In the genomic region with DNA sequence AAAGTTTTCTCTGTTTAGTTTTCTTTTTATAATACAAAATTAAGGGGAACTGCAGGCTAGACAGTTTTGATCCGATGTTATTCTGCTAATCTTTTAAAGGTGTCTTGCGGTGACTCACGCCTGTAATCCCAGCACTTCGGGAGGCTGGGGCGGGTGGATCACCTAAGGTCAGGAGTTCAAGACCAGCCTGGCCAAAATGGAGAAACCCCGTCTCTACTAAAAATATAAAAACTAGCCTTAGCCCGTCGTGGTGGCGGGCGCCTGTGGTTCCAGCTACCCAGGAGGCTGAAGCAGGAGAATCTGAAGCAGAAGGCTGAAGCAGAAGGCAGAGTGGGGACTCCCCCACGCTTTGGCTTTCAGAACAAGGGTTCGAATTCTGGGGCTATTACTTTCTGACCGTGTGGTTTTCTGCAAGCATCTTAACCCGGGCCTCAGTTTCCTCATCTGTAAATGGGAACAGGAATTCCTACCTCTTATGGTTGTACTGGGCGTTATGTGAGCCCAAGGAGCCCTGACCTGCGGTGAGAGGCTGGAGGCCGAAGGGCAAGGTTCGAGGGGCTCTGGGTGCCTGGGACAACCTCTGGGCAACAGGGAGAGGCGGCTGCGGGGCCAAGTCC, we compare ENCODE assay signal across 8 cellular contexts. TPM values are rescaled to one million over a fixed set of nuclear protein-coding genes. Genes with fewer than 3 reads are reported as not detected.
DNase-seq lines count a peak whose midpoint lies in the region; ATAC-seq, FAIRE-seq and TF ChIP-seq lines count a peak whose summit lies in the region.

No MANE protein-coding gene starts in this region.

- H3K79me2 ChIP-seq in MM.1S (ENCODE audit: low read length) (peaks cover 8% of the 10 kb centered on the region; the same call in 1 of the 2 replicates), H1 (ENCODE audit: control insufficient read depth in 1 of 2, insufficient read depth in 2 of 2, low read length in 2 of 2) (no peaks in the 10 kb centered on the region; a peak in 1 of 4 replicates), neural cell (replicated peaks; ENCODE audit: insufficient read depth, low read length) (no peaks in the 10 kb centered on the region)

- H4K91ac ChIP-seq in H1 (replicated peaks; ENCODE audit: insufficient read length, low read length) = no peak overlapping the region

- CTCF ChIA-PET in H1 (lab: Charles Lee; ENCODE audit: partially characterized antibody) = interaction anchor here (1.0 to 2.8 kb wide), 9 partner anchors 10 to 172 kb away, joined by 3 to 24 read pairs (median 4); no protein-coding TSS in a partner anchor

- H3K23me2 ChIP-seq in H1 (ENCODE audit: low read depth, low read length) = peaks cover 22% of the 10 kb centered on the region; the same call in 1 of the 2 replicates

- H4K20me1 ChIP-seq in MM.1S (ENCODE audit: insufficient read depth, low read length) (no peaks in the 10 kb centered on the region), H1 (replicated peaks in 1 of 2; ENCODE audit: control insufficient read depth in 1 of 2, insufficient read depth in 2 of 2, low read length in 2 of 2) (no peaks in the 10 kb centered on the region), neural cell (ENCODE audit: insufficient read depth) (no peaks in the 10 kb centered on the region)

- H3K4me1 ChIP-seq in CD4-positive, CD25-positive, alpha-beta regulatory T cell (ENCODE audit: control insufficient read depth, insufficient read depth, low read length, poor library complexity, severe bottlenecking) = peaks cover 23% of the 10 kb centered on the region
- H3K4me1 ChIP-seq in MM.1S (ENCODE audit: low read length) = no peaks in the 10 kb centered on the region
- H3K4me1 ChIP-seq in H1 (replicated peaks in 1 of 4; ENCODE audit: control insufficient read depth in 3 of 4, insufficient read depth in 4 of 4, low read length in 3 of 4) = peaks cover 0 to 15% (median 4%) of the 10 kb centered on the region in 4 experiments; a peak in 6 of 7 replicates

- no peak for TF ChIP-seq RAD21 in H1 (IDR thresholded peaks at IDR 0.05 in 1 of 2, conservative IDR thresholded peaks at IDR 0.05 in 1 of 2; ENCODE audit: low read depth in 2 of 2, low read length in 2 of 2)
- TF ChIP-seq RAD21 in neural cell (conservative IDR thresholded peaks at IDR 0.05) = no peak

- H3K4me2 ChIP-seq in MM.1S (ENCODE audit: low read depth, low read length) (peak overlapping the region; percentile 77), H1 (ENCODE audit: insufficient read depth in 1 of 2, low read depth in 2 of 2, low read length in 2 of 2) (peak overlapping the region; percentile 65 to 78), neural cell (ENCODE audit: low read length) (peak overlapping the region; percentile 63)

- H3K4me1 Mint-ChIP-seq in CD4-positive, CD25-positive, alpha-beta regulatory T cell = peaks cover 0 to 42% (median 17%) of the 10 kb centered on the region in 4 donors

- H2BK20ac ChIP-seq in H1 (ENCODE audit: low read length) = no peak overlapping the region

- H3K27ac ChIP-seq in CD4-positive, CD25-positive, alpha-beta regulatory T cell (ENCODE audit: insufficient read depth, low read length, poor library complexity, severe bottlenecking) = peak overlapping the region; percentile 76
- peak overlapping the region; percentile 51; the same call in 1 of the 2 replicates for H3K27ac ChIP-seq in MM.1S (ENCODE audit: low read length)
- peak overlapping the region; percentile 89 for H3K27ac ChIP-seq in H1 (ENCODE audit: low read depth, low read length)
- H3K27ac ChIP-seq in neural cell (ENCODE audit: low read length) = peak overlapping the region; percentile 83

- peak overlapping the region; percentile 36 for H3K4ac ChIP-seq in H1 (replicated peaks; ENCODE audit: insufficient read length, low read depth, low read length)

- H2BK15ac ChIP-seq in H1 (ENCODE audit: low read length) = no peak overlapping the region

- H2BK5ac ChIP-seq in H1 (ENCODE audit: low read depth, low read length) = peak overlapping the region; percentile 90

- H3K27me3 Mint-ChIP-seq in CD4-positive, CD25-positive, alpha-beta regulatory T cell = peaks cover 6% of the 10 kb centered on the region

- 0 out of 2 replicates have a peak overlapping the region, but pooled peaks have one; percentile 53 for H2AK5ac ChIP-seq in H1 (ENCODE audit: low read depth, low read length)

- TF ChIP-seq EP300 in H1 (IDR thresholded peaks at IDR 0.05; ENCODE audit: borderline replicate concordance in 1 of 2, low read depth in 2 of 2, low read length in 2 of 2) = no peak
- TF ChIP-seq EP300 in neural cell (conservative IDR thresholded peaks at IDR 0.05; ENCODE audit: poor library complexity, severe bottlenecking) = no peak

- H3F3A ChIP-seq in MM.1S (ENCODE audit: insufficient read depth, low read length) (no peaks in the 10 kb centered on the region), neural cell (ENCODE audit: insufficient read depth, low read length, poor library complexity, severe bottlenecking) (no peaks in the 10 kb centered on the region)

- H4K8ac ChIP-seq in H1 (ENCODE audit: extremely low read depth, insufficient read depth, low read length) = peak overlapping the region; percentile 93; the same call in 1 of the 2 replicates

- peaks cover 9% of the 10 kb centered on the region for H3K36me3 Mint-ChIP-seq in CD4-positive, CD25-positive, alpha-beta regulatory T cell

- H3K9me2 ChIP-seq in MM.1S (replicated peaks; ENCODE audit: insufficient read depth, low read length) = no peaks in the 10 kb centered on the region
- no peaks in the 10 kb centered on the region for H3K9me2 ChIP-seq in neural cell (ENCODE audit: insufficient read depth, low read length)

- TF ChIP-seq CTCF in MM.1S (IDR thresholded peaks at IDR 0.05; ENCODE audit: low read length) = no peak
- TF ChIP-seq CTCF in H1 (IDR thresholded peaks at IDR 0.05; ENCODE audit: control extremely low read depth in 1 of 3, insufficient read depth in 1 of 3, low read depth in 1 of 3, low read length in 3 of 3) = no peak
- TF ChIP-seq CTCF in neural cell (IDR thresholded peaks at IDR 0.05; ENCODE audit: poor library complexity, severe bottlenecking) = no peak
- TF ChIP-seq CTCF in GM10266 (IDR thresholded peaks at IDR 0.05; ENCODE audit: control insufficient read depth, insufficient read depth, low read depth, missing control alignments) = no peak

- peak overlapping the region; percentile 74 to 98 (median 97) for H3K27ac Mint-ChIP-seq in CD4-positive, CD25-positive, alpha-beta regulatory T cell

- peak overlapping the region; percentile 89 for H3K4me3 ChIP-seq in CD4-positive, CD25-positive, alpha-beta regulatory T cell (ENCODE audit: low read depth, low read length)
- H3K4me3 ChIP-seq in MM.1S (ENCODE audit: low read length) = peak overlapping the region; percentile 90
- H3K4me3 ChIP-seq in H1 (ENCODE audit: extremely low read depth in 1 of 4, insufficient read depth in 2 of 4, low read depth in 3 of 4, low read length in 4 of 4) = peak overlapping the region; percentile 73 to 93 (median 86)
- peak overlapping the region; percentile 74 for H3K4me3 ChIP-seq in neural cell (ENCODE audit: low read length)

- peak overlapping the region; percentile 87 for H3K9ac ChIP-seq in MM.1S (ENCODE audit: low read length)
- H3K9ac ChIP-seq in H1 (replicated peaks in 1 of 4; ENCODE audit: extremely low read depth in 1 of 4, low read depth in 3 of 4, low read length in 3 of 4) = peak overlapping the region in 3 of 4 experiments; percentile 88 to 98 (median 91); a peak in 6 of 7 replicates
- H3K9ac ChIP-seq in neural cell (ENCODE audit: low read length) = peak overlapping the region; percentile 79

- peak overlapping the region; percentile 39; the same call in 1 of the 2 replicates for H2BK12ac ChIP-seq in H1 (ENCODE audit: low read depth, low read length)

- POLR2A ChIA-PET in H1 (lab: Charles Lee; ENCODE audit: partially characterized antibody) = interaction anchor here (0.6 to 4.2 kb wide), 18 partner anchors 9 to 159 kb away, joined by 3 to 22 read pairs (median 4); partner anchors contain the start of gene ADGRG3

- ATAC-seq in CD4-positive, CD25-positive, alpha-beta regulatory T cell (ENCODE audit: low read depth in 2 of 2) = no peak
- ATAC-seq in HG02763 (IDR thresholded peaks at IDR 0.05; ENCODE audit: unreplicated experiment) = no peak
- no peak for ATAC-seq in HG03045 (IDR thresholded peaks at IDR 0.05; ENCODE audit: unreplicated experiment)

- 71% methylated on average over 20 of the region's 20 CpGs; no CpG with 5 or more reads in 1 of the 2 experiments for WGBS in H1 (ENCODE audit: extremely low coverage in 1 of 2, insufficient coverage in 1 of 2, insufficient read length in 1 of 2, insufficient replicate concordance in 2 of 2, low coverage in 1 of 2, low lambda C conversion rate in 2 of 2, missing lambda C conversion rate in 1 of 2), 2 experiments

- no peak overlapping the region for H2BK120ac ChIP-seq in H1 (replicated peaks; ENCODE audit: low read depth, low read length)

- H3K79me1 ChIP-seq in H1 (ENCODE audit: low read depth, low read length) = no peaks in the 10 kb centered on the region

- no peak for DNase-seq in CD4-positive, CD25-positive, alpha-beta regulatory T cell
- DNase-seq in MM.1S (no peak), H1 (ENCODE audit: low read depth in 1 of 2, low spot score in 2 of 2) (no peak), GOT3 (lab: John Stamatoyannopoulos, UW) (no peak), GM10266 (ENCODE audit: extremely low spot score) (no peak)

- FAIRE-seq in H1 (lab: Jason Lieb, UNC) = no peak

- peak overlapping the region; percentile 62 for H3K56ac ChIP-seq in H1 (replicated peaks; ENCODE audit: insufficient read length, low read depth, low read length)

- TF ChIP-seq POLR2A in H1 (IDR thresholded peaks at IDR 0.05; ENCODE audit: control extremely low read depth in 1 of 2, low read depth in 2 of 2, low read length in 2 of 2) = no peak

- H4K5ac ChIP-seq in H1 (ENCODE audit: insufficient read length, low read depth, low read length) = peak overlapping the region; percentile 31

- H3K14ac ChIP-seq in H1 (ENCODE audit: insufficient read length) = no peak overlapping the region

- peaks cover 0 to 6% (median 0%) of the 10 kb centered on the region in 7 donors for H3K9me3 Mint-ChIP-seq in CD4-positive, CD25-positive, alpha-beta regulatory T cell

- H3K36me3 ChIP-seq in CD4-positive, CD25-positive, alpha-beta regulatory T cell (ENCODE audit: control insufficient read depth, insufficient read depth, low read length) = no peaks in the 10 kb centered on the region
- H3K36me3 ChIP-seq in MM.1S (replicated peaks; ENCODE audit: insufficient read depth, low read length) (no peaks in the 10 kb centered on the region), H1 (ENCODE audit: control insufficient read depth in 2 of 4, insufficient read depth in 4 of 4, low read length in 3 of 4) (peaks cover 0 to 5% (median 0%) of the 10 kb centered on the region in 4 experiments; a peak in 3 of 8 replicates), neural cell (ENCODE audit: insufficient read depth, low read length) (no peaks in the 10 kb centered on the region)

- H3K4me3 Mint-ChIP-seq in CD4-positive, CD25-positive, alpha-beta regulatory T cell = peak overlapping the region; percentile 90 to 99 (median 98)

- H2AFZ ChIP-seq in MM.1S (ENCODE audit: low read length) (peak overlapping the region; percentile 95), H1 (ENCODE audit: low read length) (no peak overlapping the region; the same call in 1 of the 2 replicates), neural cell (ENCODE audit: low read depth, low read length) (peak overlapping the region; percentile 77)

- no peaks in the 10 kb centered on the region for H3K27me3 ChIP-seq in CD4-positive, CD25-positive, alpha-beta regulatory T cell (ENCODE audit: control insufficient read depth, insufficient read depth, low read length)
- H3K27me3 ChIP-seq in MM.1S (replicated peaks; ENCODE audit: insufficient read depth, low read length) = no peaks in the 10 kb centered on the region
- no peaks in the 10 kb centered on the region; a peak in 1 of 7 replicates for H3K27me3 ChIP-seq in H1 (replicated peaks in 1 of 4; ENCODE audit: control insufficient read depth in 3 of 4, extremely low read depth in 1 of 4, insufficient read depth in 3 of 4, low read length in 3 of 4)
- no peaks in the 10 kb centered on the region for H3K27me3 ChIP-seq in neural cell (ENCODE audit: insufficient read depth, low read depth, low read length)

- H3K23ac ChIP-seq in H1 (ENCODE audit: insufficient read length) = no peak overlapping the region

- peak overlapping the region; percentile 85 for H3K18ac ChIP-seq in H1 (ENCODE audit: extremely low read depth, low read length)

- no peaks in the 10 kb centered on the region for H3K9me3 ChIP-seq in CD4-positive, CD25-positive, alpha-beta regulatory T cell (ENCODE audit: control insufficient read depth in 2 of 2, low read length in 2 of 2)
- H3K9me3 ChIP-seq in MM.1S (replicated peaks; ENCODE audit: insufficient read depth, low read length) (no peaks in the 10 kb centered on the region), H1 (ENCODE audit: insufficient read depth in 2 of 2, low read depth in 1 of 2, low read length in 1 of 2) (no peaks in the 10 kb centered on the region; a peak in 1 of 4 replicates), neural cell (ENCODE audit: low read length) (no peaks in the 10 kb centered on the region)

RNA-seq across cellular contexts. Expression of gene KATNB1, which starts 1.2 kb away (rescaled TPM):
- 16.4 TPM for total RNA-seq in CD4-positive, CD25-positive, alpha-beta regulatory T cell
- 10 to 100 TPM; 12.8 to 20.3 (median 18.7) TPM for polyA plus RNA-seq in CD4-positive, CD25-positive, alpha-beta regulatory T cell
- 50.2 and 50.3 TPM in 2 replicates for total RNA-seq in H1 (2021; fragmentation: NEBNext Ultra II Directional; extraction: Animal tissue kit (Norgen Biotek cat#: 25700))
- polyA plus RNA-seq in H1 (2011; rRNA removed) (60.4 and 88.4 TPM in 2 replicates), neural cell (56.4 and 57.9 TPM in 2 replicates)
- polyA plus RNA-seq in H1 (2011; cell fraction: cytosol; rRNA removed) = 55.3 TPM
- 166 TPM for polyA plus RNA-seq in H1 (2011; cell fraction: nucleus; rRNA removed)
- 25.0 to 47.4 TPM (median 43.4 TPM) in 4 replicates for polyA plus RNA-seq in H1 (2012, experiment 1 of 2)
- 48.3 TPM for polyA plus RNA-seq in H1 (2012, experiment 2 of 2)
- 31.0 TPM for polyA plus RNA-seq in H1 (2013, experiment 1 of 2)
- 28.8 TPM for polyA plus RNA-seq in H1 (2013, experiment 2 of 2)
- polyA minus RNA-seq in H1 (2011; rRNA and poly(A)+ RNA removed) = 31.8 and 43.0 TPM in 2 replicates
- polyA minus RNA-seq in H1 (2011; cell fraction: cytosol; rRNA and poly(A)+ RNA removed) = 29.9 TPM
- 42.7 TPM for polyA minus RNA-seq in H1 (2011; cell fraction: nucleus; rRNA and poly(A)+ RNA removed)
- 37.6 and 49.4 TPM in 2 replicates for polyA minus RNA-seq in neural cell

RNA-seq across cellular contexts. Expression of gene DRC7, which starts 39.8 kb away (rescaled TPM):
- total RNA-seq in CD4-positive, CD25-positive, alpha-beta regulatory T cell = not detected
- polyA plus RNA-seq in CD4-positive, CD25-positive, alpha-beta regulatory T cell = not detected
- total RNA-seq in H1 (2021; fragmentation: NEBNext Ultra II Directional; extraction: Animal tissue kit (Norgen Biotek cat#: 25700)) = not detected in 2 replicates
- polyA plus RNA-seq in H1 (2011; rRNA removed) = 0.13 and 0.14 TPM in 2 replicates
- polyA plus RNA-seq in H1 (2011; cell fraction: cytosol; rRNA removed) = 0.16 TPM
- polyA plus RNA-seq in H1 (2011; cell fraction: nucleus; rRNA removed) = 0.27 TPM
- 0.23 to 0.48 TPM (median 0.27 TPM) in 3 of 4 replicates, not detected in the other for polyA plus RNA-seq in H1 (2012, experiment 1 of 2)
- not detected for polyA plus RNA-seq in H1 (2012, experiment 2 of 2)
- 0.06 TPM for polyA plus RNA-seq in H1 (2013, experiment 1 of 2)
- polyA plus RNA-seq in H1 (2013, experiment 2 of 2) = 0.04 TPM
- 0.09 TPM in 1 of 2 replicates, not detected in the other for polyA minus RNA-seq in H1 (2011; rRNA and poly(A)+ RNA removed)
- polyA minus RNA-seq in H1 (2011; cell fraction: cytosol; rRNA and poly(A)+ RNA removed) = not detected
- not detected for polyA minus RNA-seq in H1 (2011; cell fraction: nucleus; rRNA and poly(A)+ RNA removed)
- 0.10 and 1.4 TPM in 2 replicates for polyA plus RNA-seq in neural cell
- polyA minus RNA-seq in neural cell = 0.49 and 0.69 TPM in 2 replicates
